In the genomic region with DNA sequence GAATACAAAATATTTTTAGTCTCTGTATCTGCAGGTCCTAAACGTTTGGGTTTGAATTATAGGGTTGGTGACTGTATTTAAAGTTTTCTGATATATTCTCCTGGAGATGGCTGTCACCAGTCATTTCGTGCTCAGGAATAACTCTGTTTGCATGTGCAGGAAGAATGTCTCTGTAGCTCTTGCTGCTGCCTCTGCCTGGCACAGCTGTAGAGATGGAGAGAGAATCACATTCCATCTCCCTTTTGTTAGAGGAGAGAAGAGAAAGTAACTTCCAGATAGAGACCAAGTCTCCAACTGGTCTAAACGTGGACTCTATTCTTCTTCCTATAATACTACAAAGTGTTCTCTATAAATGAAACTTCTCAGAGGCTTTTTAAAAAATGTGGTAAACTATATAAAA, we compare ENCODE assay signal across 24 cellular contexts. TPM values are rescaled to one million over a fixed set of nuclear protein-coding genes. Genes with fewer than 3 reads are reported as not detected.
DNase-seq lines count a peak whose midpoint lies in the region; ATAC-seq lines count a peak whose summit lies in the region.
"Had no signal": no experiment of that assay in that cellular context is flagged by ENCODE, and none has a peak within 500 bp of the region (broad histone marks: within the 10 kb centered on the region; RNA-seq: fewer than 3 reads in every experiment).

No MANE protein-coding gene starts in this region.

- H4K91ac ChIP-seq in neuronal stem cell (ENCODE audit: low read depth, low read length, poor library complexity) = no peak overlapping the region

- peak overlapping the region; percentile 66 to 92 for H3K27ac Mint-ChIP-seq in effector memory CD8-positive, alpha-beta T cell
- H3K27ac Mint-ChIP-seq: activated CD4-positive, alpha-beta T cell treated with anti-CD3 and anti-CD28 coated beads for 36 hours; activated CD8-positive, alpha-beta T cell treated with anti-CD3 and anti-CD28 coated beads, Interleukin-2, amount 10 ng/mL, durations not matched to agents 7 days and 5 days; stimulated activated effector memory CD8-positive, alpha-beta T cell treated with anti-CD3 and anti-CD28 coated beads, Interleukin-12 subunit alpha, Interleukin-12 subunit beta, amount 100 ng/mL, for 72 hours had no signal

- peak overlapping the region in 1 of 11 experiments; percentile 2; a peak in 1 of 22 replicates for H3K9ac ChIP-seq in BLaER1 treated with 17β-estradiol and CSF1 and Interleukin-3, amounts not matched to agents 10 nM and 100 nM
- H3K9ac ChIP-seq in neuronal stem cell (ENCODE audit: low read depth, low read length, poor library complexity) = no peak overlapping the region
- H3K9ac ChIP-seq: BLaER1 had no signal

- H3K4me3 Mint-ChIP-seq in effector memory CD8-positive, alpha-beta T cell = no peak overlapping the region
- H3K4me3 Mint-ChIP-seq: activated CD4-positive, alpha-beta T cell treated with anti-CD3 and anti-CD28 coated beads for 36 hours; activated CD8-positive, alpha-beta T cell treated with anti-CD3 and anti-CD28 coated beads, Interleukin-2, amount 10 ng/mL, durations not matched to agents 7 days and 5 days; stimulated activated effector memory CD8-positive, alpha-beta T cell treated with anti-CD3 and anti-CD28 coated beads, Interleukin-12 subunit alpha, Interleukin-12 subunit beta, amount 100 ng/mL, for 72 hours had no signal

- H3K27ac ChIP-seq in BLaER1 treated with 17β-estradiol and CSF1 and Interleukin-3, amounts not matched to agents 10 nM and 100 nM = peak overlapping the region in 6 of 11 experiments; percentile 5 to 59 (median 44); a peak in 9 of 22 replicates
- H3K27ac ChIP-seq in neuronal stem cell (replicated peaks; ENCODE audit: low read length) = no peak overlapping the region
- H3K27ac ChIP-seq: BLaER1, right lobe of liver, transverse colon had no signal

- peaks cover 14 to 60% (median 41%) of the 10 kb centered on the region in 10 experiments for H3K4me1 ChIP-seq in BLaER1 treated with 17β-estradiol and CSF1 and Interleukin-3, amounts not matched to agents 10 nM and 100 nM
- peaks cover 4 to 5% of the 10 kb centered on the region in 2 donors for H3K4me1 ChIP-seq in neuronal stem cell (ENCODE audit: control insufficient read depth in 2 of 2, insufficient read depth in 1 of 2, low read depth in 1 of 2, low read length in 2 of 2)
- H3K4me1 ChIP-seq: right lobe of liver had no signal

- peak overlapping the region in 7 of 11 experiments; percentile 31 to 75 (median 64); a peak in 14 of 22 replicates for H3K4me2 ChIP-seq in BLaER1 treated with 17β-estradiol and CSF1 and Interleukin-3, amounts not matched to agents 10 nM and 100 nM
- H3K4me2 ChIP-seq in neuronal stem cell (ENCODE audit: insufficient read depth, low read length, poor library complexity, severe bottlenecking) = no peak overlapping the region
- H3K4me2 ChIP-seq: BLaER1 had no signal

- no peak overlapping the region for H3K14ac ChIP-seq in neuronal stem cell (ENCODE audit: low read length)

- H4K8ac ChIP-seq in neuronal stem cell (ENCODE audit: low read depth, low read length) = no peak overlapping the region

- H2BK120ac ChIP-seq in neuronal stem cell (ENCODE audit: low read depth, low read length) = no peak overlapping the region

- H3K4me3 ChIP-seq in BLaER1 treated with 17β-estradiol and CSF1 and Interleukin-3, amounts not matched to agents 10 nM and 100 nM = no peak overlapping the region
- H3K4me3 ChIP-seq in neuronal stem cell (ENCODE audit: low read length in 2 of 2) = no peak overlapping the region
- H3K4me3 ChIP-seq: BLaER1, right lobe of liver, transverse colon had no signal

- DNase-seq in GM03348 (ENCODE audit: low spot score) = peak; percentile 25
- no peak for DNase-seq in effector memory CD8-positive, alpha-beta T cell
- no peak for DNase-seq in neuronal stem cell (ENCODE audit: low spot score)
- no peak for DNase-seq in globus pallidus (ENCODE audit: low spot score)
- DNase-seq: activated CD4-positive, alpha-beta T cell treated with anti-CD3 and anti-CD28 coated beads for 36 hours; activated CD8-positive, alpha-beta T cell treated with anti-CD3 and anti-CD28 coated beads, Interleukin-2, amount 10 ng/mL, durations not matched to agents 7 days and 5 days; activated naive CD4-positive, alpha-beta T cell treated with anti-CD3 and anti-CD28 coated beads, Interleukin-2, amount 50 U/mL, for 16 hours; COR-L47; DMS53; GDM1; GOT3; NCI-H1105 treated with DMSO at 0.1 percent for 48 hours; NCI-H187 treated with DMSO at 0.1 percent for 48 hours; NCI-H2171; NCI-H510A treated with DMSO at 0.1 percent for 48 hours; PC-3; right lobe of liver; transverse colon had no signal

- H3K9me3 Mint-ChIP-seq in effector memory CD8-positive, alpha-beta T cell = no peaks in the 10 kb centered on the region

- no peak overlapping the region for H3K18ac ChIP-seq in neuronal stem cell (ENCODE audit: low read length)

- peaks cover 9 to 10% of the 10 kb centered on the region in 2 donors for H3K27me3 Mint-ChIP-seq in effector memory CD8-positive, alpha-beta T cell
- H3K27me3 Mint-ChIP-seq: activated CD4-positive, alpha-beta T cell treated with anti-CD3 and anti-CD28 coated beads for 36 hours had no signal

- H3K4me1 Mint-ChIP-seq in effector memory CD8-positive, alpha-beta T cell (ENCODE audit: low read depth in 2 of 2) = peaks cover 11 to 17% of the 10 kb centered on the region in 2 donors

- peaks cover 0 to 8% (median 0%) of the 10 kb centered on the region in 11 experiments; a peak in 5 of 22 replicates for H3K9me3 ChIP-seq in BLaER1 treated with 17β-estradiol and CSF1 and Interleukin-3, amounts not matched to agents 10 nM and 100 nM (replicated peaks in 1 of 11)
- peaks cover 0 to 3% of the 10 kb centered on the region in 2 donors for H3K9me3 ChIP-seq in neuronal stem cell (replicated peaks in 1 of 2; ENCODE audit: control insufficient read depth in 2 of 2, insufficient read depth in 1 of 2, low read depth in 1 of 2, low read length in 2 of 2)
- H3K9me3 ChIP-seq: right lobe of liver, transverse colon had no signal

- ATAC-seq in effector memory CD8-positive, alpha-beta T cell (replicated peaks) = no peak
- ATAC-seq in GM19328 (IDR thresholded peaks at IDR 0.05; ENCODE audit: unreplicated experiment) (no peak), GM21381 (IDR thresholded peaks at IDR 0.05; ENCODE audit: unreplicated experiment) (no peak)
- ATAC-seq: activated CD4-positive, alpha-beta T cell treated with anti-CD3 and anti-CD28 coated beads for 36 hours; activated CD8-positive, alpha-beta T cell treated with anti-CD3 and anti-CD28 coated beads, Interleukin-2, amount 10 ng/mL, durations not matched to agents 7 days and 5 days; left lobe of liver; PC-3; right lobe of liver; stimulated activated effector memory CD8-positive, alpha-beta T cell treated with anti-CD3 and anti-CD28 coated beads, Interleukin-12 subunit alpha, Interleukin-12 subunit beta, amount 100 ng/mL, for 72 hours had no signal

- H2BK5ac ChIP-seq in neuronal stem cell (ENCODE audit: low read length) = no peak overlapping the region

- H2BK12ac ChIP-seq in neuronal stem cell (ENCODE audit: low read length) = no peak overlapping the region

- H2AFZ ChIP-seq in neuronal stem cell (ENCODE audit: low read length) = peak overlapping the region; percentile 52

- no peak overlapping the region for H3K23ac ChIP-seq in neuronal stem cell (ENCODE audit: low read depth, low read length, poor library complexity)

- no peak overlapping the region for H3K4ac ChIP-seq in neuronal stem cell (ENCODE audit: low read length)

- no CpG with 5 or more reads among the region's 3 CpGs for WGBS in neuronal stem cell (ENCODE audit: extremely low coverage in 2 of 2, insufficient read length in 2 of 2, insufficient replicate concordance in 1 of 2), 2 donors

- no peak overlapping the region for H2AK5ac ChIP-seq in neuronal stem cell (ENCODE audit: low read depth, low read length)

- no peaks in the 10 kb centered on the region for H3K79me1 ChIP-seq in neuronal stem cell (ENCODE audit: low read depth, low read length)

- H3K36me3 ChIP-seq in BLaER1 treated with 17β-estradiol and CSF1 and Interleukin-3, amounts not matched to agents 10 nM and 100 nM = no peaks in the 10 kb centered on the region
- no peaks in the 10 kb centered on the region for H3K36me3 ChIP-seq in neuronal stem cell (replicated peaks in 1 of 2; ENCODE audit: control insufficient read depth in 2 of 2, insufficient read depth in 2 of 2, low read length in 2 of 2)
- H3K36me3 ChIP-seq: BLaER1, right lobe of liver, transverse colon had no signal

- H2BK15ac ChIP-seq in neuronal stem cell (ENCODE audit: low read length) = no peak overlapping the region

- H3K36me3 Mint-ChIP-seq in effector memory CD8-positive, alpha-beta T cell (ENCODE audit: insufficient read depth) = peaks cover 24% of the 10 kb centered on the region

- H3K27me3 ChIP-seq in BLaER1 treated with 17β-estradiol and CSF1 and Interleukin-3, amounts not matched to agents 10 nM and 100 nM = no peaks in the 10 kb centered on the region
- no peaks in the 10 kb centered on the region for H3K27me3 ChIP-seq in neuronal stem cell (ENCODE audit: control insufficient read depth in 3 of 3, insufficient read depth in 3 of 3, low read depth in 1 of 3, low read length in 3 of 3)
- H3K27me3 ChIP-seq: BLaER1, right lobe of liver, transverse colon had no signal

- no peaks in the 10 kb centered on the region for H4K20me1 ChIP-seq in BLaER1 treated with 17β-estradiol and CSF1 and Interleukin-3, amounts not matched to agents 10 nM and 100 nM
- H4K20me1 ChIP-seq: BLaER1 had no signal

RNA-seq across cellular contexts. Expression of gene STARD4, which starts 20.5 kb away (rescaled TPM):
- 67.7 TPM for polyA plus RNA-seq in neuronal stem cell (2013, experiment 1 of 2)
- 70.7 TPM for polyA plus RNA-seq in neuronal stem cell (2013, experiment 2 of 2)
